ENCODE assay signal across 18 cellular contexts in the genomic region with DNA sequence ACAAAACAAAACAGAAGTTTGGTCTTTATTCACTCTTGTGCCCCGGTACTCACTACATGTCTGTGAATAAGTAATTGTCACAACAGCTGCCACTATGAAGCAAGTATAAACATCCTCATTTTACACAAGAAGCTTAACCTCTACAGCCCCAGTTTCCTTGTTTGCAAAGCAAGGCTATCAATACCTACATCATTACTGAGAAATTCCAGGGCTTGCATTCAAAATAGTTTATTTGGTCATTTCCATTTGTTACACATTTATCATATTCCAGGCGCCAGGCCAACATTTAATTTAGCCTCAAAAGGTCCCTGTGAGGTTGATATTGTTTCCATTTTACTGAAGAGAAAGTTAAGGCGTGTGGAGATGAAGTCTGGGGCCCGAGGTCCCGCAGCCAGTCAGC.
"Had no signal": no experiment of that assay in that cellular context is flagged by ENCODE, and none has a peak within 500 bp of the region (broad histone marks: within the 10 kb centered on the region; RNA-seq: fewer than 3 reads in every experiment).

No MANE protein-coding gene starts in this region.

- H3K27me3 Mint-ChIP-seq: activated CD4-positive, alpha-beta T cell treated with anti-CD3 and anti-CD28 coated beads for 36 hours; activated CD8-positive, alpha-beta T cell treated with anti-CD3 and anti-CD28 coated beads for 36 hours; activated naive CD8-positive, alpha-beta T cell treated with anti-CD3 and anti-CD28 coated beads for 36 hours; central memory CD8-positive, alpha-beta T cell had no signal

- H3K9me3 Mint-ChIP-seq: dendritic cell treated with granulocyte-macrophage colony-stimulating factor and Interleukin-4, amounts not matched to agents 40 ng/mL and 50 ng/mL, for 4 days; endodermal cell had no signal

- H3K4me1 ChIP-seq: ascending aorta, gastroesophageal sphincter, tibial artery, vagina had no signal

- H3K36me3 ChIP-seq: ascending aorta, gastroesophageal sphincter, tibial artery, vagina, WERI-Rb-1 had no signal

- H3K4me3 ChIP-seq: ascending aorta, gastroesophageal sphincter, smooth muscle cell, tibial artery, vagina had no signal

- H3K36me3 Mint-ChIP-seq: activated naive CD8-positive, alpha-beta T cell treated with anti-CD3 and anti-CD28 coated beads for 36 hours; naive B cell had no signal

- H3K27ac Mint-ChIP-seq: activated CD4-positive, alpha-beta T cell treated with anti-CD3 and anti-CD28 coated beads for 36 hours; activated CD8-positive, alpha-beta T cell treated with anti-CD3 and anti-CD28 coated beads for 36 hours; activated naive CD8-positive, alpha-beta T cell treated with anti-CD3 and anti-CD28 coated beads for 36 hours; activated T-cell treated with anti-CD3 and anti-CD28 coated beads, Interleukin-2, amount 50 U/mL, for 72 hours; dendritic cell treated with granulocyte-macrophage colony-stimulating factor and Interleukin-4, amounts not matched to agents 40 ng/mL and 50 ng/mL, for 4 days; endodermal cell had no signal

- H3K4me3 Mint-ChIP-seq: activated CD4-positive, alpha-beta T cell treated with anti-CD3 and anti-CD28 coated beads for 36 hours; activated CD8-positive, alpha-beta T cell treated with anti-CD3 and anti-CD28 coated beads for 36 hours; activated naive CD8-positive, alpha-beta T cell treated with anti-CD3 and anti-CD28 coated beads for 36 hours; activated T-cell treated with anti-CD3 and anti-CD28 coated beads, Interleukin-2, amount 50 U/mL, for 72 hours; central memory CD8-positive, alpha-beta T cell; dendritic cell treated with granulocyte-macrophage colony-stimulating factor and Interleukin-4, amounts not matched to agents 40 ng/mL and 50 ng/mL, for 4 days; endodermal cell; naive B cell had no signal

- DNase-seq: activated CD4-positive, alpha-beta T cell treated with anti-CD3 and anti-CD28 coated beads for 36 hours; activated CD8-positive, alpha-beta memory T cell treated with anti-CD3 and anti-CD28 coated beads, Interleukin-2, amount 50 U/mL, for 4 hours; activated CD8-positive, alpha-beta T cell treated with anti-CD3 and anti-CD28 coated beads for 36 hours; activated gamma-delta T cell treated with Interleukin-2 at 50 U/mL for 16 hours; activated naive CD8-positive, alpha-beta T cell treated with anti-CD3 and anti-CD28 coated beads for 36 hours; activated T-cell treated with anti-CD3 and anti-CD28 coated beads, Interleukin-2, amount 50 U/mL, for 72 hours; endodermal cell; kidney glomerular epithelial cell; naive B cell; T-helper 9 cell; tibial artery; WERI-Rb-1 had no signal

- H3K9me3 ChIP-seq: ascending aorta, gastroesophageal sphincter, tibial artery, vagina had no signal

- H3K27me3 ChIP-seq: ascending aorta, gastroesophageal sphincter, tibial artery, vagina had no signal

- H3K4me1 Mint-ChIP-seq: activated CD4-positive, alpha-beta T cell treated with anti-CD3 and anti-CD28 coated beads for 36 hours; activated naive CD8-positive, alpha-beta T cell treated with anti-CD3 and anti-CD28 coated beads for 36 hours; central memory CD8-positive, alpha-beta T cell; naive B cell had no signal

- H3K4me2 ChIP-seq: smooth muscle cell had no signal

- H3K27ac ChIP-seq: ascending aorta, gastroesophageal sphincter, tibial artery, vagina, WERI-Rb-1 had no signal

- ATAC-seq: activated CD4-positive, alpha-beta T cell treated with anti-CD3 and anti-CD28 coated beads for 36 hours; activated CD8-positive, alpha-beta T cell treated with anti-CD3 and anti-CD28 coated beads for 36 hours; activated T-cell treated with anti-CD3 and anti-CD28 coated beads, Interleukin-2, amount 50 U/mL, for 72 hours; gastroesophageal sphincter had no signal
